ENCODE assay signal across 30 cellular contexts in the genomic region with DNA sequence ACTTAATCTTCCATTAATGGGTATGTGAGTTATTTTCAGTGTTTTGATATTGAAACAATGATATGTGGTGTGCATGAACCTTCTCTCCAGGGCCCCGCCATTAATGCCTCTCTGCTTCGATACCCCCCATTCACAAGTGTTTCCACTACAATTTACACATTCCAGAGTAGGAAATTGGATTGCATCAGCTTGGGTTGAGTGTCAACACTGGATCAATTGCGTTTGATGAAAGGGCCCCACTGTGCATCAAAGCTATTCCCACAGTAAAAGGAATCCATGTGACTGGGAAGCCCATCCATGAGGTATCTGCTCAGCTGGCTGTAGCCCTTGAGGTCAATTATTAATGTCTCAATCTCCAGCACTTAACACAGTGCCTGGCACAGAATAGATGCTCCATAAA. TPM values are rescaled to one million over a fixed set of nuclear protein-coding genes. Genes with fewer than 3 reads are reported as not detected.
"Had no signal": no experiment of that assay in that cellular context is flagged by ENCODE, and none has a peak within 500 bp of the region (broad histone marks: within the 10 kb centered on the region; RNA-seq: fewer than 3 reads in every experiment).

No MANE protein-coding gene starts in this region.

- ATAC-seq: naive thymus-derived CD8-positive, alpha-beta T cell; natural killer cell treated with Interleukin-12 subunit alpha and Interleukin-12 subunit beta and Interleukin-15 and Interleukin-18, amount 100 ng/mL, for 72 hours; psoas muscle; right cardiac atrium; sciatic nerve; stimulated activated memory B cell treated with anti-CD40 and anti-IgM and Interleukin-4, amounts not matched to agents 10 μg/mL and 1 μg/mL and 100 μg/mL, for 72 hours; stimulated activated naive CD8-positive, alpha-beta T cell treated with anti-CD3 and anti-CD28 coated beads, Interleukin-15, amount 100 ng/mL, for 72 hours; stimulated activated naive CD8-positive, alpha-beta T cell treated with anti-CD3 and anti-CD28 coated beads, Interleukin-15, Interleukin-2, amounts not matched to agents 100 U/mL and 50 U/mL, for 24 hours had no signal

- H3K36me3 ChIP-seq: neural progenitor cell, ovary, spleen, suprapubic skin, tibial artery, transverse colon, upper lobe of left lung, vagina had no signal

- H3K9me3 ChIP-seq: ovary, psoas muscle, testis, tibial artery, transverse colon, upper lobe of left lung, vagina had no signal

- H3K4me2 ChIP-seq: neural progenitor cell, smooth muscle cell had no signal

- H3K27me3 ChIP-seq: neural progenitor cell, ovary, spleen, suprapubic skin, testis, tibial artery, transverse colon, upper lobe of left lung, vagina had no signal

- H3K27ac ChIP-seq: neural progenitor cell, ovary, parathyroid adenoma, psoas muscle, skin epidermis, spleen, suprapubic skin, testis, tibial artery, transverse colon, upper lobe of left lung, vagina had no signal

- H3K79me2 ChIP-seq: parathyroid adenoma had no signal

- DNase-seq: naive B cell; naive thymus-derived CD8-positive, alpha-beta T cell; occipital lobe; ovary; posterior cingulate gyrus; psoas muscle; right cardiac atrium; spleen; stimulated activated CD4-positive, alpha-beta T cell treated with anti-CD3 and anti-CD28 coated beads, Interleukin-12 subunit alpha, Interleukin-12 subunit beta, amount 100 ng/mL, for 4 hours; stimulated activated CD4-positive, alpha-beta T cell treated with anti-CD3 and anti-CD28 coated beads, Interleukin-1b, Interleukin-23, amount 100 ng/mL, for 48 hours; stimulated activated CD4-positive, alpha-beta T cell treated with anti-CD3 and anti-CD28 coated beads, Interleukin-4, amount 100 ng/mL, for 1 hour; stimulated activated CD4-positive, alpha-beta T cell treated with anti-CD3 and anti-CD28 coated beads, Interleukin-4, amount 100 ng/mL, for 4 hours; stimulated activated CD8-positive, alpha-beta memory T cell treated with anti-CD3 and anti-CD28 coated beads, Interleukin-4, amount 100 ng/mL, for 48 hours; stimulated activated naive CD4-positive, alpha-beta T cell; stimulated activated naive CD8-positive, alpha-beta T cell treated with anti-CD3 and anti-CD28 coated beads, Interleukin-15, amount 100 ng/mL, for 72 hours; stimulated activated naive CD8-positive, alpha-beta T cell treated with anti-CD3 and anti-CD28 coated beads, Interleukin-15, Interleukin-2, amounts not matched to agents 100 U/mL and 50 U/mL, for 24 hours; substantia nigra; testis; tibial artery; transverse colon; upper lobe of left lung had no signal

- H3K4me1 ChIP-seq: neural progenitor cell, parathyroid adenoma, psoas muscle, spleen, testis, tibial artery, transverse colon, upper lobe of left lung, vagina had no signal

- H2AFZ ChIP-seq: neural progenitor cell, parathyroid adenoma had no signal

- H3K4me3 ChIP-seq: neural progenitor cell, ovary, psoas muscle, skin epidermis, smooth muscle cell, spleen, suprapubic skin, testis, tibial artery, transverse colon, upper lobe of left lung, vagina had no signal

- H3K9ac ChIP-seq: neural progenitor cell, parathyroid adenoma had no signal

RNA-seq across cellular contexts. Expression of gene LVRN, which starts 17.8 kb away (rescaled TPM):
- total RNA-seq: natural killer cell treated with Interleukin-12 subunit alpha and Interleukin-12 subunit beta and Interleukin-15 and Interleukin-18, amount 100 ng/mL, for 72 hours had no signal
- polyA plus RNA-seq: naive thymus-derived CD8-positive, alpha-beta T cell had no signal
